15 cellular contexts compared by ENCODE assay signal in the genomic region with DNA sequence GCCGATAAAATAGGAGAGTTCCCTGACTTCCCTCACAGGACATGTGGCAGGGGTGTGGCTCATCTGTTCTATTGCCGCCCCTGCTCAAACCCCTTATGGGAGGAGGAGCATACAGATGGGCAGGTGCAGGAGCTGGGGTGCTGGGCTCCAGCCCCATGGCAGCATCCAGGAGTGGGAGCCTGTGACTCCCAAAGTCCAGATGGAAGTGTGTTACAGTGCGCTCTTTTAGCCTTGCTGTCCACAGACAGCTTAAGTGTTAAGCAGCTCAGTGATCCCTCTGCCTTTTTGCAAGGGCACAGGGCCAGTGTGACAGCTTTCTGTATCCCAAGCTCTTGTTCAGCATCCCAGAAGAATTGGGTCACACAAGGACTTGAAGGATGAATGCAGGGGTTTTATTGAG.
DNase-seq lines count a peak whose midpoint lies in the region; ATAC-seq and TF ChIP-seq lines count a peak whose summit lies in the region.
"Had no signal": no experiment of that assay in that cellular context is flagged by ENCODE, and none has a peak within 500 bp of the region (broad histone marks: within the 10 kb centered on the region; RNA-seq: fewer than 3 reads in every experiment).

No MANE protein-coding gene starts in this region.

- peak; percentile 49 for DNase-seq in G401 (ENCODE audit: low spot score)
- DNase-seq in NCI-H82 treated with DMSO at 0.1 percent for 48 hours (lab: John Stamatoyannopoulos, UW; ENCODE audit: unreplicated experiment): peak; percentile 74
- DNase-seq in cerebellar cortex (ENCODE audit: low spot score): peak; percentile 43
- DNase-seq in MV-4-11 (lab: John Stamatoyannopoulos, UW): no peak
- DNase-seq in foreskin fibroblast: no peak
- DNase-seq: CD8-positive, alpha-beta T cell; COR-L47; HCEC 1CT; HFFc6; KBM-7 had no signal

- peak overlapping the region; percentile 23 for H3K27ac Mint-ChIP-seq in stimulated activated memory B cell treated with anti-CD40 and anti-IgM and Interleukin-4, amounts not matched to agents 10 μg/mL and 1 μg/mL and 100 μg/mL, for 72 hours
- H3K27ac Mint-ChIP-seq: CD14-positive monocyte; CD8-positive, alpha-beta T cell; HFFc6 had no signal

- H3K4me3 Mint-ChIP-seq in stimulated activated memory B cell treated with anti-CD40 and anti-IgM and Interleukin-4, amounts not matched to agents 10 μg/mL and 1 μg/mL and 100 μg/mL, for 72 hours: no peak overlapping the region
- H3K4me3 Mint-ChIP-seq: CD8-positive, alpha-beta T cell; HFFc6 had no signal

- H3K4me3 ChIP-seq in foreskin fibroblast (ENCODE audit: low read depth in 1 of 2, low read length in 2 of 2): no peak overlapping the region
- H3K4me3 ChIP-seq: A549, GM12878 had no signal

- no peaks in the 10 kb centered on the region for H3K9me3 Mint-ChIP-seq in stimulated activated memory B cell treated with anti-CD40 and anti-IgM and Interleukin-4, amounts not matched to agents 10 μg/mL and 1 μg/mL and 100 μg/mL, for 72 hours
- H3K9me3 Mint-ChIP-seq: CD14-positive monocyte; CD8-positive, alpha-beta T cell had no signal

- in situ Hi-C loops in G401 (cut with HindIII; ENCODE audit: low sequenced_read_pairs): no loop called here

- H3K4me1 Mint-ChIP-seq in stimulated activated memory B cell treated with anti-CD40 and anti-IgM and Interleukin-4, amounts not matched to agents 10 μg/mL and 1 μg/mL and 100 μg/mL, for 72 hours: peaks cover 5% of the 10 kb centered on the region

- no peak for TF ChIP-seq CTCF in foreskin fibroblast (IDR thresholded peaks at IDR 0.05; ENCODE audit: low read depth, low read length)

- no peaks in the 10 kb centered on the region for H3K27me3 Mint-ChIP-seq in stimulated activated memory B cell treated with anti-CD40 and anti-IgM and Interleukin-4, amounts not matched to agents 10 μg/mL and 1 μg/mL and 100 μg/mL, for 72 hours

- no peaks in the 10 kb centered on the region for H3K36me3 Mint-ChIP-seq in stimulated activated memory B cell treated with anti-CD40 and anti-IgM and Interleukin-4, amounts not matched to agents 10 μg/mL and 1 μg/mL and 100 μg/mL, for 72 hours
- H3K36me3 Mint-ChIP-seq: CD14-positive monocyte; CD8-positive, alpha-beta T cell had no signal

- ATAC-seq in stimulated activated memory B cell treated with anti-CD40 and anti-IgM and Interleukin-4, amounts not matched to agents 10 μg/mL and 1 μg/mL and 100 μg/mL, for 72 hours: no peak
- no peak for ATAC-seq in HG02970 (IDR thresholded peaks at IDR 0.05; ENCODE audit: low FRiP score, unreplicated experiment)
- ATAC-seq: A549; CD8-positive, alpha-beta T cell; GM12878 had no signal

Comparison
In these comparisons a context has a peak if more than half of its experiments do, and no peak if none do; other contexts are left out.
1. DNase-seq: peak in G401 (single experiment), NCI-H82 treated with DMSO at 0.1 percent for 48 hours (single experiment) and cerebellar cortex (single experiment); none in MV-4-11 (single experiment) and foreskin fibroblast (0 of 2).